8 cellular contexts compared by ENCODE assay signal in genomic region chr9:127915325-127915752, GRCh38. TPM values are rescaled to one million over a fixed set of nuclear protein-coding genes. Genes with fewer than 3 reads are reported as not detected.
DNase-seq lines count a peak whose midpoint lies in the region; ATAC-seq, FAIRE-seq and TF ChIP-seq lines count a peak whose summit lies in the region.

No MANE protein-coding gene starts in this region.

- H3K27me3 ChIP-seq in BLaER1 (no peaks in the 10 kb centered on the region), muscle layer of duodenum (ENCODE audit: low read depth, low read length) (no peaks in the 10 kb centered on the region), endodermal cell (ENCODE audit: control insufficient read depth, insufficient read depth, low read length, poor library complexity, severe bottlenecking) (peaks cover 10% of the 10 kb centered on the region)

- H3K36me3 ChIP-seq in BLaER1 = peaks cover 47% of the 10 kb centered on the region
- peaks cover 12 to 16% of the 10 kb centered on the region in 2 donors for H3K36me3 ChIP-seq in muscle layer of duodenum (ENCODE audit: control insufficient read depth in 1 of 2, insufficient read depth in 2 of 2, low read length in 2 of 2)
- no peaks in the 10 kb centered on the region for H3K36me3 ChIP-seq in endodermal cell (ENCODE audit: control insufficient read depth, insufficient read depth, low read length)

- TF ChIP-seq CTCF in WTC11 (IDR thresholded peaks at IDR 0.05) (no peak), endodermal cell (conservative IDR thresholded peaks at IDR 0.05) (no peak)

- peak overlapping the region; percentile 36 to 57 for H3K27ac Mint-ChIP-seq in activated naive CD4-positive, alpha-beta T cell treated with anti-CD3 and anti-CD28 coated beads, Interleukin-2, amount 50 U/mL, for 72 hours
- no peak overlapping the region for H3K27ac Mint-ChIP-seq in WTC11
- no peak overlapping the region for H3K27ac Mint-ChIP-seq in endodermal cell

- CTCF ChIA-PET in WTC11 (lab: Charles Lee) = interaction anchor here (0.9 to 2.4 kb wide), 5 partner anchors 27 to 180 kb away, joined by 3 to 20 read pairs (median 14); partner anchors contain the start of gene TOR2A

- DNase-seq in activated naive CD4-positive, alpha-beta T cell treated with anti-CD3 and anti-CD28 coated beads, Interleukin-2, amount 50 U/mL, for 72 hours (ENCODE audit: low spot score in 2 of 2) = no peak
- DNase-seq in WTC11 (ENCODE audit: low spot score) = no peak
- DNase-seq in endodermal cell = no peak
- no peak for DNase-seq in NK-92 (lab: John Stamatoyannopoulos, UW; ENCODE audit: unreplicated experiment)
- no peak for DNase-seq in H54 (ENCODE audit: insufficient read length, low spot score)

- H3K4me1 Mint-ChIP-seq in WTC11 (peaks cover 19% of the 10 kb centered on the region), endodermal cell (no peaks in the 10 kb centered on the region)

- H3K27me3 Mint-ChIP-seq in WTC11 (ENCODE audit: low read depth) (no peaks in the 10 kb centered on the region; the same call in 1 of the 2 replicates), endodermal cell (ENCODE audit: insufficient read depth) (peaks cover 9% of the 10 kb centered on the region)

- TF ChIP-seq POLR2A in GM18951 (IDR thresholded peaks at IDR 0.05; ENCODE audit: extremely low read depth, insufficient read depth, insufficient read length) = peak; percentile 27
- no peak for TF ChIP-seq POLR2A in H54 (IDR thresholded peaks at IDR 0.05; ENCODE audit: low read depth, low read length)

- in situ Hi-C loops in GM18951 (cut with MboI; ENCODE audit: low sequenced_read_pairs, unreplicated experiment) = loop anchor here (10.0 kb wide), 1 partner anchor 181 kb away; the partner anchor contains the start of gene TOR2A

- peak overlapping the region; percentile 94 for H3K4me3 ChIP-seq in BLaER1
- peak overlapping the region in 1 of 2 donors; percentile 81 for H3K4me3 ChIP-seq in muscle layer of duodenum (ENCODE audit: low read depth in 1 of 2, low read length in 2 of 2)
- no peak overlapping the region for H3K4me3 ChIP-seq in endodermal cell (ENCODE audit: low read length)

- H3K9ac ChIP-seq in BLaER1 (peak overlapping the region; percentile 98), endodermal cell (ENCODE audit: extremely low read depth, low read length, poor library complexity, severe bottlenecking) (no peak overlapping the region)

- H3K27ac ChIP-seq in BLaER1 (peak overlapping the region; percentile 98), muscle layer of duodenum (ENCODE audit: low read length) (peak overlapping the region; percentile 4), endodermal cell (ENCODE audit: low read depth, low read length) (no peak overlapping the region)

- 89 to 92% methylated on average over 2 to 5 of the region's 5 CpGs for WGBS in endodermal cell (ENCODE audit: insufficient coverage in 1 of 2, insufficient read length in 1 of 2), 2 experiments

- no peak for FAIRE-seq in H54 (lab: Jason Lieb, UNC)

- no peak for ATAC-seq in activated naive CD4-positive, alpha-beta T cell treated with anti-CD3 and anti-CD28 coated beads, Interleukin-2, amount 50 U/mL, for 72 hours
- ATAC-seq in WTC11 = no peak

- H3K9me3 ChIP-seq in BLaER1 = no peaks in the 10 kb centered on the region
- H3K9me3 ChIP-seq in muscle layer of duodenum (ENCODE audit: control insufficient read depth in 1 of 2, low read length in 2 of 2) = no peaks in the 10 kb centered on the region
- no peaks in the 10 kb centered on the region for H3K9me3 ChIP-seq in endodermal cell (ENCODE audit: control insufficient read depth, low read length)

- POLR2A ChIA-PET in WTC11 (lab: Charles Lee) = interaction anchor here (2.1 kb wide), 1 partner anchor 18 kb away, joined by 8 read pairs; no protein-coding TSS in a partner anchor

- peak overlapping the region; percentile 90 for H3K4me2 ChIP-seq in BLaER1

- no peaks in the 10 kb centered on the region for H3K36me3 Mint-ChIP-seq in activated naive CD4-positive, alpha-beta T cell treated with anti-CD3 and anti-CD28 coated beads, Interleukin-2, amount 50 U/mL, for 72 hours
- H3K36me3 Mint-ChIP-seq in WTC11 (peaks cover 6% of the 10 kb centered on the region; the same call in 1 of the 2 replicates), endodermal cell (ENCODE audit: low read depth) (no peaks in the 10 kb centered on the region)

- H4K20me1 ChIP-seq in BLaER1 = peaks cover 34% of the 10 kb centered on the region

- H3K4me3 Mint-ChIP-seq in WTC11 (no peak overlapping the region), endodermal cell (no peak overlapping the region)

- H3K4me1 ChIP-seq in BLaER1 (peaks cover 85% of the 10 kb centered on the region), muscle layer of duodenum (ENCODE audit: control insufficient read depth in 1 of 2, insufficient read depth in 2 of 2, low read length in 2 of 2) (peaks cover 19 to 23% of the 10 kb centered on the region in 2 donors), endodermal cell (ENCODE audit: control insufficient read depth, insufficient read depth, low read length) (no peaks in the 10 kb centered on the region)

- no peaks in the 10 kb centered on the region for H3K9me3 Mint-ChIP-seq in activated naive CD4-positive, alpha-beta T cell treated with anti-CD3 and anti-CD28 coated beads, Interleukin-2, amount 50 U/mL, for 72 hours
- H3K9me3 Mint-ChIP-seq in WTC11 (no peaks in the 10 kb centered on the region), endodermal cell (no peaks in the 10 kb centered on the region)

TF ChIP-seq in WTC11, 78 proteins besides CTCF, POLR2A, EP300 and RAD21:
- TF ChIP-seq EMX1 (CRISPR knock-in tag; IDR thresholded peaks at IDR 0.05) (no peak), HMGXB4 (CRISPR knock-in tag; IDR thresholded peaks at IDR 0.05) (no peak)

RNA-seq across cellular contexts. Expression of gene ST6GALNAC4, which starts 1.5 kb away (rescaled TPM):
- 10 to 100 TPM; 24.5 to 43.2 TPM for total RNA-seq in activated naive CD4-positive, alpha-beta T cell treated with anti-CD3 and anti-CD28 coated beads, Interleukin-2, amount 50 U/mL, for 72 hours
- total RNA-seq in WTC11 (2021) (25.1 to 25.7 TPM (median 25.4 TPM) in 3 replicates), endodermal cell (10 to 100 TPM in 1 of 2 donors, 1 to 10 TPM in 1; 8.3 to 12.7 TPM)
- 14.6 TPM for polyA plus RNA-seq in endodermal cell (2013, experiment 1 of 2)
- polyA plus RNA-seq in endodermal cell (2013, experiment 2 of 2) = 15.4 TPM

RNA-seq across cellular contexts. Expression of gene PIP5KL1, which starts 15.2 kb away (rescaled TPM):
- total RNA-seq in activated naive CD4-positive, alpha-beta T cell treated with anti-CD3 and anti-CD28 coated beads, Interleukin-2, amount 50 U/mL, for 72 hours = 1 to 10 TPM; 4.0 to 6.8 TPM
- total RNA-seq in WTC11 (2021) = 15.8 to 20.2 TPM (median 16.8 TPM) in 3 replicates
- total RNA-seq in endodermal cell = 1 to 10 TPM; 6.6 to 9.3 TPM
- polyA plus RNA-seq in endodermal cell (2013, experiment 1 of 2) = 3.7 TPM
- polyA plus RNA-seq in endodermal cell (2013, experiment 2 of 2) = 3.3 TPM

RNA-seq across cellular contexts. Expression of gene ST6GALNAC6, which starts 15.9 kb away (rescaled TPM):
- 10 to 100 TPM; 55.2 to 56.1 TPM for total RNA-seq in activated naive CD4-positive, alpha-beta T cell treated with anti-CD3 and anti-CD28 coated beads, Interleukin-2, amount 50 U/mL, for 72 hours
- total RNA-seq in WTC11 (2021) (45.1 to 47.5 TPM (median 45.3 TPM) in 3 replicates), endodermal cell (10 to 100 TPM; 42.3 to 44.2 TPM)
- 25.4 TPM for polyA plus RNA-seq in endodermal cell (2013, experiment 1 of 2)
- polyA plus RNA-seq in endodermal cell (2013, experiment 2 of 2) = 26.0 TPM

RNA-seq across cellular contexts. Expression of gene DPM2, which starts 22.3 kb away (rescaled TPM):
- 10 to 100 TPM; 26.0 to 49.8 TPM for total RNA-seq in activated naive CD4-positive, alpha-beta T cell treated with anti-CD3 and anti-CD28 coated beads, Interleukin-2, amount 50 U/mL, for 72 hours
- total RNA-seq in WTC11 (2021) = 53.3 to 58.2 TPM (median 56.1 TPM) in 3 replicates
- total RNA-seq in endodermal cell = 10 to 100 TPM; 45.7 TPM
- polyA plus RNA-seq in endodermal cell (2013, experiment 1 of 2) = 39.5 TPM
- 35.1 TPM for polyA plus RNA-seq in endodermal cell (2013, experiment 2 of 2)

RNA-seq across cellular contexts. Expression of gene AK1, which starts 37.9 kb away (rescaled TPM):
- 10 to 100 TPM; 19.0 to 31.3 TPM for total RNA-seq in activated naive CD4-positive, alpha-beta T cell treated with anti-CD3 and anti-CD28 coated beads, Interleukin-2, amount 50 U/mL, for 72 hours
- total RNA-seq in WTC11 (2021) (27.5 to 34.9 TPM (median 34.4 TPM) in 3 replicates), endodermal cell (10 to 100 TPM; 19.0 to 22.8 TPM)
- 58.2 TPM for polyA plus RNA-seq in endodermal cell (2013, experiment 1 of 2)
- polyA plus RNA-seq in endodermal cell (2013, experiment 2 of 2) = 50.8 TPM

Comparison
In these comparisons a context has a peak if more than half of its experiments do, and no peak if none do; other contexts are left out.
1. H3K27ac Mint-ChIP-seq: peak in activated naive CD4-positive, alpha-beta T cell treated with anti-CD3 and anti-CD28 coated beads, Interleukin-2, amount 50 U/mL, for 72 hours (2 of 2); none in WTC11 (single experiment) and endodermal cell (single experiment).